1 cellular context compared by ENCODE assay signal in genomic region chr19:38151242-38151641, GRCh38.
TF ChIP-seq lines count a peak whose summit lies in the region.

No MANE protein-coding gene starts in this region.

TF ChIP-seq in K562, 482 proteins besides CTCF, POLR2A, EP300 and RAD21 (continued from another document):
- TF ChIP-seq RNF219 (CRISPR knock-in tag; IDR thresholded peaks at IDR 0.05) = no peak
- TF ChIP-seq HNRNPUL1 (IDR thresholded peaks at IDR 0.05; ENCODE audit: low read length) = no peak
- no peak for TF ChIP-seq GTF3C2 (IDR thresholded peaks at IDR 0.05; ENCODE audit: borderline replicate concordance, extremely low read depth, insufficient read length)
- no peak for TF ChIP-seq JUN (IDR thresholded peaks at IDR 0.05; ENCODE audit: borderline replicate concordance, low read depth, low read length)
- no peak for TF ChIP-seq JUN (CRISPR knock-in tag; IDR thresholded peaks at IDR 0.05; ENCODE audit: borderline replicate concordance)
- TF ChIP-seq ARNT (IDR thresholded peaks at IDR 0.05) = no peak
- no peak for TF ChIP-seq HDGF (IDR thresholded peaks at IDR 0.05)
- TF ChIP-seq CBFA2T3 (IDR thresholded peaks at IDR 0.05) = no peak
- no peak for TF ChIP-seq ZNF696 (CRISPR knock-in tag; conservative IDR thresholded peaks at IDR 0.05)
- no peak for TF ChIP-seq FOXM1 (IDR thresholded peaks at IDR 0.05; ENCODE audit: low read depth)
- TF ChIP-seq FOXM1 (CRISPR knock-in tag; IDR thresholded peaks at IDR 0.05; ENCODE audit: low read depth) = no peak
- TF ChIP-seq TGIF2 (CRISPR knock-in tag; IDR thresholded peaks at IDR 0.05) = no peak
- no peak for TF ChIP-seq E2F3 (CRISPR knock-in tag; IDR thresholded peaks at IDR 0.05)
- TF ChIP-seq FOSL1 (tag; conservative IDR thresholded peaks at IDR 0.05) = no peak
- no peak for TF ChIP-seq KDM4B (IDR thresholded peaks at IDR 0.05; ENCODE audit: borderline replicate concordance in 2 of 2, low read depth in 1 of 2)
- no peak for TF ChIP-seq GTF2A2 (tag; IDR thresholded peaks at IDR 0.05)
- TF ChIP-seq, protein P1, sequence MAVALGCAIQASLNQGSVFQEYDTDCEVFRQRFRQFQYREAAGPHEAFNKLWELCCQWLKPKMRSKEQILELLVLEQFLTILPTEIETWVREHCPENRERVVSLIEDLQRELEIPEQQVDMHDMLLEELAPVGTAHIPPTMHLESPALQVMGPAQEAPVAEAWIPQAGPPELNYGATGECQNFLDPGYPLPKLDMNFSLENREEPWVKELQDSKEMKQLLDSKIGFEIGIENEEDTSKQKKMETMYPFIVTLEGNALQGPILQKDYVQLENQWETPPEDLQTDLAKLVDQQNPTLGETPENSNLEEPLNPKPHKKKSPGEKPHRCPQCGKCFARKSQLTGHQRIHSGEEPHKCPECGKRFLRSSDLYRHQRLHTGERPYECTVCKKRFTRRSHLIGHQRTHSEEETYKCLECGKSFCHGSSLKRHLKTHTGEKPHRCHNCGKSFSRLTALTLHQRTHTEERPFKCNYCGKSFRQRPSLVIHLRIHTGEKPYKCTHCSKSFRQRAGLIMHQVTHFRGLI (CRISPR knock-in tag; IDR thresholded peaks at IDR 0.05) = no peak
- TF ChIP-seq, protein P2, sequence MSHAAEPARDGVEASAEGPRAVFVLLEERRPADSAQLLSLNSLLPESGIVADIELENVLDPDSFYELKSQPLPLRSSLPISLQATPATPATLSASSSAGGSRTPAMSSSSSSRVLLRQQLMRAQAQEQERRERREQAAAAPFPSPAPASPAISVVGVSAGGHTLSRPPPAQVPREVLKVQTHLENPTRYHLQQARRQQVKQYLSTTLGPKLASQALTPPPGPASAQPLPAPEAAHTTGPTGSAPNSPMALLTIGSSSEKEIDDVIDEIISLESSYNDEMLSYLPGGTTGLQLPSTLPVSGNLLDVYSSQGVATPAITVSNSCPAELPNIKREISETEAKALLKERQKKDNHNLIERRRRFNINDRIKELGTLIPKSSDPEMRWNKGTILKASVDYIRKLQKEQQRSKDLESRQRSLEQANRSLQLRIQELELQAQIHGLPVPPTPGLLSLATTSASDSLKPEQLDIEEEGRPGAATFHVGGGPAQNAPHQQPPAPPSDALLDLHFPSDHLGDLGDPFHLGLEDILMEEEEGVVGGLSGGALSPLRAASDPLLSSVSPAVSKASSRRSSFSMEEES (CRISPR knock-in tag; IDR thresholded peaks at IDR 0.05) = peak; percentile 61
- TF ChIP-seq GATAD2B (IDR thresholded peaks at IDR 0.05; ENCODE audit: borderline replicate concordance) = no peak
- TF ChIP-seq SMARCC2 (IDR thresholded peaks at IDR 0.05; ENCODE audit: low read depth) = no peak
- no peak for TF ChIP-seq SRSF3 (IDR thresholded peaks at IDR 0.05; ENCODE audit: insufficient read depth, low read length)
- TF ChIP-seq, protein P3, sequence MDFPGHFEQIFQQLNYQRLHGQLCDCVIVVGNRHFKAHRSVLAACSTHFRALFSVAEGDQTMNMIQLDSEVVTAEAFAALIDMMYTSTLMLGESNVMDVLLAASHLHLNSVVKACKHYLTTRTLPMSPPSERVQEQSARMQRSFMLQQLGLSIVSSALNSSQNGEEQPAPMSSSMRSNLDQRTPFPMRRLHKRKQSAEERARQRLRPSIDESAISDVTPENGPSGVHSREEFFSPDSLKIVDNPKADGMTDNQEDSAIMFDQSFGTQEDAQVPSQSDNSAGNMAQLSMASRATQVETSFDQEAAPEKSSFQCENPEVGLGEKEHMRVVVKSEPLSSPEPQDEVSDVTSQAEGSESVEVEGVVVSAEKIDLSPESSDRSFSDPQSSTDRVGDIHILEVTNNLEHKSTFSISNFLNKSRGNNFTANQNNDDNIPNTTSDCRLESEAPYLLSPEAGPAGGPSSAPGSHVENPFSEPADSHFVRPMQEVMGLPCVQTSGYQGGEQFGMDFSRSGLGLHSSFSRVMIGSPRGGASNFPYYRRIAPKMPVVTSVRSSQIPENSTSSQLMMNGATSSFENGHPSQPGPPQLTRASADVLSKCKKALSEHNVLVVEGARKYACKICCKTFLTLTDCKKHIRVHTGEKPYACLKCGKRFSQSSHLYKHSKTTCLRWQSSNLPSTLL (IDR thresholded peaks at IDR 0.05) = no peak
- no peak for TF ChIP-seq ZNF184 (CRISPR knock-in tag; IDR thresholded peaks at IDR 0.05)
- TF ChIP-seq ZKSCAN3 (CRISPR knock-in tag; IDR thresholded peaks at IDR 0.05) = no peak
- TF ChIP-seq TARDBP (IDR thresholded peaks at IDR 0.05) = no peak
- TF ChIP-seq MED1 (CRISPR knock-in tag; IDR thresholded peaks at IDR 0.05; ENCODE audit: borderline replicate concordance) = no peak
- TF ChIP-seq STAT5B (CRISPR knock-in tag; IDR thresholded peaks at IDR 0.05) = no peak
- TF ChIP-seq, protein P4, sequence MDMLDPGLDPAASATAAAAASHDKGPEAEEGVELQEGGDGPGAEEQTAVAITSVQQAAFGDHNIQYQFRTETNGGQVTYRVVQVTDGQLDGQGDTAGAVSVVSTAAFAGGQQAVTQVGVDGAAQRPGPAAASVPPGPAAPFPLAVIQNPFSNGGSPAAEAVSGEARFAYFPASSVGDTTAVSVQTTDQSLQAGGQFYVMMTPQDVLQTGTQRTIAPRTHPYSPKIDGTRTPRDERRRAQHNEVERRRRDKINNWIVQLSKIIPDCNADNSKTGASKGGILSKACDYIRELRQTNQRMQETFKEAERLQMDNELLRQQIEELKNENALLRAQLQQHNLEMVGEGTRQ (CRISPR knock-in tag; IDR thresholded peaks at IDR 0.05) = peak; percentile 56
- no peak for TF ChIP-seq STAT5A (IDR thresholded peaks at IDR 0.05; ENCODE audit: borderline replicate concordance, low read length)
- TF ChIP-seq USF1 (CRISPR knock-in tag; IDR thresholded peaks at IDR 0.05) = peak; percentile 42; the same call in 1 of the 2 replicates
- no peak for TF ChIP-seq KDM2B (CRISPR knock-in tag; IDR thresholded peaks at IDR 0.05)
- no peak for TF ChIP-seq XRCC5 (IDR thresholded peaks at IDR 0.05; ENCODE audit: low read depth, low read length)
- no peak for TF ChIP-seq GABPA (tag; conservative IDR thresholded peaks at IDR 0.05; ENCODE audit: low read depth)
- TF ChIP-seq ZNF408 (CRISPR knock-in tag; IDR thresholded peaks at IDR 0.05; ENCODE audit: low read depth) = no peak
- TF ChIP-seq, protein P5, sequence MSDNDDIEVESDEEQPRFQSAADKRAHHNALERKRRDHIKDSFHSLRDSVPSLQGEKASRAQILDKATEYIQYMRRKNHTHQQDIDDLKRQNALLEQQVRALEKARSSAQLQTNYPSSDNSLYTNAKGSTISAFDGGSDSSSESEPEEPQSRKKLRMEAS (CRISPR knock-in tag; IDR thresholded peaks at IDR 0.05) = no peak
- TF ChIP-seq DDX20 (tag; IDR thresholded peaks at IDR 0.05; ENCODE audit: low read depth) = no peak
- TF ChIP-seq RAD51 (IDR thresholded peaks at IDR 0.05; ENCODE audit: borderline replicate concordance, low read depth) = peak; percentile 35; the same call in 1 of the 2 replicates
- TF ChIP-seq NFIX (CRISPR knock-in tag; IDR thresholded peaks at IDR 0.05; ENCODE audit: low read depth) = no peak
- no peak for TF ChIP-seq KLF13 (tag; IDR thresholded peaks at IDR 0.05; ENCODE audit: borderline replicate concordance, low read depth)
